In genomic region chr17:28144019-28144418, GRCh38 we compare ENCODE assay signal across 26 cellular contexts.
"Had no signal": no experiment of that assay in that cellular context is flagged by ENCODE, and none has a peak within 500 bp of the region (broad histone marks: within the 10 kb centered on the region; RNA-seq: fewer than 3 reads in every experiment).

No MANE protein-coding gene starts in this region.

- H3K4me1 ChIP-seq: breast epithelium, SJCRH30 had no signal

- ATAC-seq: activated CD4-positive, alpha-beta T cell treated with anti-CD3 and anti-CD28 coated beads for 36 hours; activated CD4-positive, CD25-positive, alpha-beta regulatory T cell treated with anti-CD3 and anti-CD28 coated beads, Interleukin-2, amount 50 U/mL, for 24 hours; activated CD8-positive, alpha-beta T cell treated with anti-CD3 and anti-CD28 coated beads, Interleukin-2, amount 10 ng/mL, durations not matched to agents 7 days and 5 days; body of pancreas; Panc1; WTC11 had no signal

- H3K4me1 Mint-ChIP-seq: activated CD4-positive, alpha-beta T cell treated with anti-CD3 and anti-CD28 coated beads for 36 hours; activated CD4-positive, alpha-beta T cell treated with anti-CD3 and anti-CD28 coated beads, Interleukin-2, amount 10 ng/mL, durations not matched to agents 7 days and 5 days; activated naive CD4-positive, alpha-beta T cell treated with anti-CD3 and anti-CD28 coated beads, Interleukin-2, amount 50 U/mL, for 24 hours; activated naive CD8-positive, alpha-beta T cell treated with anti-CD3 and anti-CD28 coated beads, Interleukin-2, amount 10 ng/mL, durations not matched to agents 7 days and 5 days had no signal

- H3K4me3 Mint-ChIP-seq: activated CD4-positive, alpha-beta T cell treated with anti-CD3 and anti-CD28 coated beads for 36 hours; activated CD4-positive, alpha-beta T cell treated with anti-CD3 and anti-CD28 coated beads, Interleukin-2, amount 10 ng/mL, durations not matched to agents 7 days and 5 days; activated CD8-positive, alpha-beta T cell treated with anti-CD3 and anti-CD28 coated beads, Interleukin-2, amount 10 ng/mL, durations not matched to agents 7 days and 5 days; activated naive CD4-positive, alpha-beta T cell treated with anti-CD3 and anti-CD28 coated beads, Interleukin-2, amount 50 U/mL, for 24 hours; activated naive CD8-positive, alpha-beta T cell treated with anti-CD3 and anti-CD28 coated beads, Interleukin-2, amount 10 ng/mL, durations not matched to agents 7 days and 5 days; activated T-cell treated with anti-CD3 and anti-CD28 coated beads, Interleukin-2, amount 50 U/mL, for 24 hours; T-helper 1 cell treated with Interleukin-12 subunit alpha and Interleukin-12 subunit beta and Interleukin-4 antibody, amounts not matched to agents 30 μg/mL and 1 μg/mL, for 36 hours; T-helper 2 cell treated with Interferon-gamma antibody and Interleukin-4, amounts not matched to agents 5 μg/mL and 100 μg/mL, for 36 hours; WTC11 had no signal

- H3K27ac Mint-ChIP-seq: activated CD4-positive, alpha-beta T cell treated with anti-CD3 and anti-CD28 coated beads for 36 hours; activated CD4-positive, alpha-beta T cell treated with anti-CD3 and anti-CD28 coated beads, Interleukin-2, amount 10 ng/mL, durations not matched to agents 7 days and 5 days; activated CD8-positive, alpha-beta T cell treated with anti-CD3 and anti-CD28 coated beads, Interleukin-2, amount 10 ng/mL, durations not matched to agents 7 days and 5 days; activated naive CD4-positive, alpha-beta T cell treated with anti-CD3 and anti-CD28 coated beads, Interleukin-2, amount 50 U/mL, for 24 hours; activated naive CD8-positive, alpha-beta T cell treated with anti-CD3 and anti-CD28 coated beads, Interleukin-2, amount 10 ng/mL, durations not matched to agents 7 days and 5 days; activated T-cell treated with anti-CD3 and anti-CD28 coated beads, Interleukin-2, amount 50 U/mL, for 24 hours; activated T-helper 2 cell treated with anti-CD3 and anti-CD28 coated beads, Interferon-gamma antibody, Interleukin-2, Interleukin-4, amounts not matched to agents 10 μg/mL and 5 μg/mL and 100 μg/mL, durations not matched to agents 14 hours and 24 hours and 36 hours; T-helper 1 cell treated with Interleukin-12 subunit alpha and Interleukin-12 subunit beta and Interleukin-4 antibody, amounts not matched to agents 30 μg/mL and 1 μg/mL, for 36 hours; T-helper 2 cell treated with Interferon-gamma antibody and Interleukin-4, amounts not matched to agents 5 μg/mL and 100 μg/mL, for 36 hours; WTC11 had no signal

- H3K4me3 ChIP-seq: adrenal gland, body of pancreas, breast epithelium, SJCRH30, SK-N-MC had no signal

- H3K9me3 Mint-ChIP-seq: activated CD4-positive, alpha-beta T cell treated with anti-CD3 and anti-CD28 coated beads, Interleukin-2, amount 10 ng/mL, durations not matched to agents 7 days and 5 days; activated naive CD4-positive, alpha-beta T cell treated with anti-CD3 and anti-CD28 coated beads, Interleukin-2, amount 50 U/mL, for 24 hours; activated naive CD8-positive, alpha-beta T cell treated with anti-CD3 and anti-CD28 coated beads, Interleukin-2, amount 10 ng/mL, durations not matched to agents 7 days and 5 days; activated T-cell treated with anti-CD3 and anti-CD28 coated beads, Interleukin-2, amount 50 U/mL, for 24 hours; activated T-helper 2 cell treated with anti-CD3 and anti-CD28 coated beads, Interferon-gamma antibody, Interleukin-2, Interleukin-4, amounts not matched to agents 10 μg/mL and 5 μg/mL and 100 μg/mL, durations not matched to agents 14 hours and 24 hours and 36 hours; T-helper 1 cell treated with Interleukin-12 subunit alpha and Interleukin-12 subunit beta and Interleukin-4 antibody, amounts not matched to agents 30 μg/mL and 1 μg/mL, for 36 hours; T-helper 2 cell treated with Interferon-gamma antibody and Interleukin-4, amounts not matched to agents 5 μg/mL and 100 μg/mL, for 36 hours; WTC11 had no signal

- H3K27me3 ChIP-seq: adrenal gland, body of pancreas, breast epithelium, SJCRH30 had no signal

- H3K27me3 Mint-ChIP-seq: activated CD4-positive, alpha-beta T cell treated with anti-CD3 and anti-CD28 coated beads for 36 hours; activated CD4-positive, alpha-beta T cell treated with anti-CD3 and anti-CD28 coated beads, Interleukin-2, amount 10 ng/mL, durations not matched to agents 7 days and 5 days; activated naive CD4-positive, alpha-beta T cell treated with anti-CD3 and anti-CD28 coated beads, Interleukin-2, amount 50 U/mL, for 24 hours; activated naive CD8-positive, alpha-beta T cell treated with anti-CD3 and anti-CD28 coated beads, Interleukin-2, amount 10 ng/mL, durations not matched to agents 7 days and 5 days; activated T-cell treated with anti-CD3 and anti-CD28 coated beads, Interleukin-2, amount 50 U/mL, for 24 hours had no signal

- DNase-seq: activated CD4-positive, alpha-beta T cell treated with anti-CD3 and anti-CD28 coated beads for 36 hours; activated CD4-positive, alpha-beta T cell treated with anti-CD3 and anti-CD28 coated beads, Interleukin-2, amount 10 ng/mL, durations not matched to agents 7 days and 5 days; activated CD4-positive, alpha-beta T cell treated with anti-CD3 and anti-CD28 coated beads, Interleukin-2, amount 50 U/mL, for 48 hours; activated CD8-positive, alpha-beta T cell treated with anti-CD3 and anti-CD28 coated beads, Interleukin-2, amount 10 ng/mL, durations not matched to agents 7 days and 5 days; activated gamma-delta T cell; activated naive CD4-positive, alpha-beta T cell treated with Interleukin-2 at 50 U/mL for 16 hours; activated naive CD8-positive, alpha-beta T cell treated with anti-CD3 and anti-CD28 coated beads, Interleukin-2, amount 10 ng/mL, durations not matched to agents 7 days and 5 days; activated T-cell treated with anti-CD3 and anti-CD28 coated beads, Interleukin-2, amount 50 U/mL, for 24 hours; adrenal gland; body of pancreas; MM.1S; MV-4-11; NCI-H187; NCI-H2029 treated with DMSO at 0.1 percent for 48 hours; NCI-H345; SHP77; SJCRH30 had no signal

- H3K27ac ChIP-seq: breast epithelium, SJCRH30, SK-N-MC had no signal

- H3K36me3 ChIP-seq: adrenal gland, breast epithelium had no signal

- H3K9me3 ChIP-seq: adrenal gland, body of pancreas, breast epithelium, SJCRH30 had no signal
